11 cellular contexts compared by ENCODE assay signal in the genomic region with DNA sequence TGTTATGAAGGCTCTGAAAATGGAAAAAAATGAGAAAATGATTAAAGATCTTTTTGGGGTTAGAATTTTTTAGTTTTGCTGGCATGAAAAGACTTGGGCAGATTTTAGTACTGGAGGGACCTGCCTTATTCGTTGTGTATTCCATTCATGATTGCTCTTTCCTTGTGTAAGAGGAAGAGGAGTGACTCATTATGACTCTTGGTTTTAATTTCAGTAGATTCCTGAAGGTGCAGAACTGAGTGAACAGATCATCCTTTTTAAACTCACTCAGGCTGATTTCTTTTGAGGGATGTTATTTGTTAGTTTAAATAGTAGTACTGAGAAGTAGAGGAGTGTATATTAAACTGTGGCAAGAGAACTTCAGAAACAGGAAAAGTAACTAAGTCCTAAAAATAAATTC. TPM values are rescaled to one million over a fixed set of nuclear protein-coding genes. Genes with fewer than 3 reads are reported as not detected.
A peak's percentile ranks its signal among the peaks of the same experiment; 100 is the strongest.
DNase-seq lines count a peak whose midpoint lies in the region; ATAC-seq, FAIRE-seq and TF ChIP-seq lines count a peak whose summit lies in the region.
"Had no signal": no experiment of that assay in that cellular context is flagged by ENCODE, and none has a peak within 500 bp of the region (broad histone marks: within the 10 kb centered on the region; RNA-seq: fewer than 3 reads in every experiment).

No MANE protein-coding gene starts in this region.

- no peaks in the 10 kb centered on the region for H3K36me3 Mint-ChIP-seq in immature natural killer cell

- no peak for FAIRE-seq in GM12891 (lab: Jason Lieb, UNC)
- FAIRE-seq: endometrium had no signal

- TF ChIP-seq CTCF in omental fat pad (IDR thresholded peaks at IDR 0.05): no peak

- ATAC-seq in omental fat pad (ENCODE audit: low FRiP score) (peak; percentile 87), HG03469 (IDR thresholded peaks at IDR 0.05; ENCODE audit: unreplicated experiment) (no peak)
- ATAC-seq: lower lobe of right lung had no signal

- DNase-seq in DMS53 treated with DMSO at 0.1 percent for 48 hours (lab: John Stamatoyannopoulos, UW; ENCODE audit: unreplicated experiment) (peak; percentile 8), NCI-H69 (lab: John Stamatoyannopoulos, UW) (peak; percentile 15), dermis blood vessel endothelial cell (peak; percentile 49), omental fat pad (ENCODE audit: low spot score) (no peak), T-helper 9 cell (no peak), GM12891 (ENCODE audit: insufficient read length, low spot score) (no peak), immature natural killer cell (no peak)
- DNase-seq: activated B cell treated with CpG ODN at 0.5 μM for 24 hours, lower lobe of right lung had no signal

- peaks cover 0 to 3% (median 2%) of the 10 kb centered on the region in 3 donors for H3K27me3 Mint-ChIP-seq in immature natural killer cell (ENCODE audit: low read depth in 3 of 3)

- no peak for TF ChIP-seq POLR2A in GM12891 (IDR thresholded peaks at IDR 0.05; ENCODE audit: low read depth, low read length)

- H3K4me1 Mint-ChIP-seq in immature natural killer cell: no peaks in the 10 kb centered on the region
- H3K4me1 Mint-ChIP-seq: activated B cell treated with CpG ODN at 0.5 μM for 24 hours had no signal

- peaks cover 0 to 2% (median 0%) of the 10 kb centered on the region in 6 donors for H3K9me3 Mint-ChIP-seq in immature natural killer cell
- H3K9me3 Mint-ChIP-seq: activated B cell treated with CpG ODN at 0.5 μM for 24 hours had no signal

- H3K4me3 Mint-ChIP-seq in immature natural killer cell: no peak overlapping the region
- H3K4me3 Mint-ChIP-seq: activated B cell treated with CpG ODN at 0.5 μM for 24 hours had no signal

- H3K27ac Mint-ChIP-seq in immature natural killer cell: no peak overlapping the region
- H3K27ac Mint-ChIP-seq: activated B cell treated with CpG ODN at 0.5 μM for 24 hours had no signal

TF ChIP-seq in GM12891, 5 proteins besides CTCF, POLR2A, EP300 and RAD21:
- TF ChIP-seq POU2F2 (IDR thresholded peaks at IDR 0.05; ENCODE audit: low read depth, low read length) (no peak), TAF1 (IDR thresholded peaks at IDR 0.05; ENCODE audit: low read depth, low read length) (no peak), PAX5 (IDR thresholded peaks at IDR 0.05; ENCODE audit: insufficient read depth, low read length, severe bottlenecking) (no peak), SPI1 (IDR thresholded peaks at IDR 0.05; ENCODE audit: low read depth, low read length) (no peak), POLR2AphosphoS5 (IDR thresholded peaks at IDR 0.05; ENCODE audit: low read depth, low read length) (no peak)

RNA-seq across cellular contexts. Expression of a gene that starts 41.6 kb away (rescaled TPM):
- total RNA-seq in dermis blood vessel endothelial cell (0.51 and 0.79 TPM in 2 replicates), omental fat pad (1 to 10 TPM; 3.3 to 8.7 (median 5.2) TPM)
- polyA plus RNA-seq in GM12891 (2012; ENCODE audit: low read depth, missing spikeins): 0.21 TPM
- polyA plus RNA-seq in immature natural killer cell: not detected

Comparison
In these comparisons a context has a peak if more than half of its experiments do, and no peak if none do; other contexts are left out.
1. DNase-seq: peak in DMS53 treated with DMSO at 0.1 percent for 48 hours (single experiment), NCI-H69 (single experiment) and dermis blood vessel endothelial cell (single experiment); none in omental fat pad (single experiment), T-helper 9 cell (single experiment), GM12891 (single experiment) and immature natural killer cell (0 of 3).